In the genomic region with DNA sequence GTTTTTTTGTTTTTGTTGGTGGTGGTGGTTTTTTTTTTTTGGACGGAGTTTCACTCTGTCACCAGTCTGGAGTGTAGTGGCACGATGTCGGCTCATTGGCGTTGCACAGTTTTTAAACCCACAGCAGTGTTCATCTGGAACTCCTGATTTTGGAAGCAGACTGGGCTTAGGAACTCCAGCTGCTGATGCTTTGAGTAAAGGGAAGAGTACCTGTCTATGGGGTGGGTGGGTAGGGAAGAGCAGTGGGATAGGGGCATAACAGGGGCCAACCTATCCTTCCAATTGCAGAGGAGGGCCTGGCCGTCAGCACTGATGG, we compare ENCODE assay signal across 8 cellular contexts. TPM values are rescaled to one million over a fixed set of nuclear protein-coding genes. Genes with fewer than 3 reads are reported as not detected.
DNase-seq lines count a peak whose midpoint lies in the region; ATAC-seq, FAIRE-seq and TF ChIP-seq lines count a peak whose summit lies in the region.

No MANE protein-coding gene starts in this region.

- no peak overlapping the region for H2AK5ac ChIP-seq in mesendoderm (ENCODE audit: low read length)

- peaks cover 0 to 25% (median 0%) of the 10 kb centered on the region in 5 donors for H3K36me3 Mint-ChIP-seq in naive thymus-derived CD4-positive, alpha-beta T cell

- peak overlapping the region; percentile 97 for H3K27ac ChIP-seq in A673 (ENCODE audit: low read depth, low read length, poor library complexity, severe bottlenecking)
- H3K27ac ChIP-seq in HCT116 (ENCODE audit: low read depth, low read length): no peak overlapping the region
- no peak overlapping the region for H3K27ac ChIP-seq in GM12878 (ENCODE audit: control insufficient read depth, insufficient read depth)
- peak overlapping the region; percentile 83 for H3K27ac ChIP-seq in naive thymus-derived CD4-positive, alpha-beta T cell (ENCODE audit: low read depth, low read length)
- H3K27ac ChIP-seq in mesendoderm (ENCODE audit: low read depth, low read length): no peak overlapping the region
- H3K27ac ChIP-seq in thyroid gland: no peak overlapping the region

- no peak for FAIRE-seq in GM12878 (lab: Jason Lieb, UNC)

- H2BK120ac ChIP-seq in mesendoderm (ENCODE audit: low read depth, low read length): no peak overlapping the region

- H3K4me3 ChIP-seq in A673 (ENCODE audit: low read depth, low read length, poor library complexity, severe bottlenecking) (peak overlapping the region; percentile 100), HCT116 (replicated peaks in 1 of 2; ENCODE audit: low read depth in 1 of 2, low read length in 2 of 2) (no peak overlapping the region), GM12878 (peak overlapping the region; percentile 91), mesendoderm (ENCODE audit: low read length) (no peak overlapping the region), thyroid gland (replicated peaks in 1 of 3) (peak overlapping the region in 1 of 3 donors; percentile 5)
- peak overlapping the region; percentile 91 for H3K4me3 ChIP-seq in naive thymus-derived CD4-positive, alpha-beta T cell (ENCODE audit: low read length)

- no peak overlapping the region for H3K56ac ChIP-seq in mesendoderm (ENCODE audit: low read length)

- no peak for TF ChIP-seq RAD21 in HCT116 (IDR thresholded peaks at IDR 0.05; ENCODE audit: low read depth)
- TF ChIP-seq RAD21 in GM12878 (IDR thresholded peaks at IDR 0.05; ENCODE audit: insufficient read depth, low read depth, low read length): no peak

- no peak for TF ChIP-seq CTCF in A673 (conservative IDR thresholded peaks at IDR 0.05; ENCODE audit: low read depth, low read length)
- TF ChIP-seq CTCF in HCT116 (IDR thresholded peaks at IDR 0.05 in 2 of 3, conservative IDR thresholded peaks at IDR 0.05 in 1 of 3; ENCODE audit: borderline replicate concordance in 1 of 3, insufficient read depth in 1 of 3, low read depth in 2 of 3, low read length in 2 of 3): no peak
- TF ChIP-seq CTCF in GM12878 (IDR thresholded peaks at IDR 0.05 in 2 of 3, conservative IDR thresholded peaks at IDR 0.05 in 1 of 3; ENCODE audit: control insufficient read depth in 2 of 3, extremely low read depth in 1 of 3, insufficient read depth in 1 of 3, low read depth in 3 of 3, low read length in 3 of 3): no peak
- no peak for TF ChIP-seq CTCF in thyroid gland (IDR thresholded peaks at IDR 0.05)

- DNase-seq in A673 (ENCODE audit: low spot score) (no peak), HCT116 (ENCODE audit: low read depth, low spot score) (no peak), GM12878 (ENCODE audit: low read depth, low spot score) (no peak), NCI-H82 (lab: John Stamatoyannopoulos, UW) (no peak), mesendoderm (no peak), thyroid gland (no peak)
- DNase-seq in naive thymus-derived CD4-positive, alpha-beta T cell: peak in 2 of 9 donors; percentile 19 to 33

- SMC1A ChIA-PET in GM12878 (lab: Charles Lee; ENCODE audit: uncharacterized antibody, unreplicated experiment): no interaction called here

- H3K9me2 ChIP-seq in HCT116 (ENCODE audit: insufficient read depth): no peaks in the 10 kb centered on the region

- in situ Hi-C loops in GM12878 (cut with MboI): no loop called here

- H3K27me3 ChIP-seq in A673 (replicated peaks; ENCODE audit: insufficient read depth, low read depth, low read length, poor library complexity) (no peaks in the 10 kb centered on the region), HCT116 (ENCODE audit: insufficient read depth, low read length) (no peaks in the 10 kb centered on the region), GM12878 (replicated peaks in 1 of 2; ENCODE audit: control insufficient read depth in 2 of 2, insufficient read depth in 2 of 2, low read length in 1 of 2) (no peaks in the 10 kb centered on the region), mesendoderm (ENCODE audit: insufficient read depth, low read length, poor library complexity) (no peaks in the 10 kb centered on the region), thyroid gland (no peaks in the 10 kb centered on the region)
- no peaks in the 10 kb centered on the region for H3K27me3 ChIP-seq in naive thymus-derived CD4-positive, alpha-beta T cell (ENCODE audit: control insufficient read depth in 2 of 2, insufficient read depth in 2 of 2, low read length in 2 of 2)

- H3K4me1 ChIP-seq in A673 (ENCODE audit: insufficient read depth, low read length, poor library complexity, severe bottlenecking) (peaks cover 47% of the 10 kb centered on the region), HCT116 (ENCODE audit: control insufficient read depth in 1 of 2, insufficient read depth in 2 of 2, low read length in 2 of 2) (peaks cover 0 to 39% of the 10 kb centered on the region in 2 experiments; a peak in 2 of 4 replicates), GM12878 (ENCODE audit: control insufficient read depth, insufficient read depth, low read length) (peaks cover 14% of the 10 kb centered on the region), mesendoderm (ENCODE audit: control insufficient read depth, low read depth, low read length) (peaks cover 2% of the 10 kb centered on the region), thyroid gland (peaks cover 14 to 46% of the 10 kb centered on the region in 2 donors)
- H3K4me1 ChIP-seq in naive thymus-derived CD4-positive, alpha-beta T cell (ENCODE audit: control insufficient read depth in 2 of 2, insufficient read depth in 2 of 2, low read length in 2 of 2): peaks cover 52 to 53% of the 10 kb centered on the region in 2 donors

- POLR2A ChIA-PET in A673 (lab: Charles Lee; ENCODE audit: low non-redundant PET) (no interaction called here), HCT116 (lab: Charles Lee) (no interaction called here), GM12878 (lab: Charles Lee) (no interaction called here)
- POLR2A ChIA-PET in naive thymus-derived CD4-positive, alpha-beta T cell (lab: Charles Lee): no interaction called here

- H2AFZ ChIP-seq in HCT116 (ENCODE audit: low read depth, low read length, poor library complexity, severe bottlenecking) (no peak overlapping the region), GM12878 (ENCODE audit: control insufficient read depth, low read depth, low read length) (no peak overlapping the region)

- H3K18ac ChIP-seq in mesendoderm (ENCODE audit: low read length): no peak overlapping the region

- intact Hi-C loops in A673 (cut with micrococcal nuclease; ENCODE audit: unreplicated experiment) (loop anchor here (2.0 to 5.0 kb wide), 2 partner anchors 14 to 41 kb away; no protein-coding TSS in a partner anchor), HCT116 (cut with micrococcal nuclease) (no loop called here), GM12878 (cut with micrococcal nuclease; ENCODE audit: unreplicated experiment) (loop anchor here (10.0 kb wide), 3 partner anchors 168 to 1238 kb away; partner anchors contain the start of gene ASMTL), thyroid gland (cut with DNase I) (no loop called here)
- intact Hi-C loops in naive thymus-derived CD4-positive, alpha-beta T cell (cut with micrococcal nuclease): loop anchor here (5.0 to 10.0 kb wide), 4 partner anchors 34 to 1156 kb away; partner anchors contain the start of genes P2RY8 (in 1 of the 2) and PRKX (in 1 of the 2)

- H3K23ac ChIP-seq in mesendoderm (ENCODE audit: low read length): no peak overlapping the region

- H3K9me3 Mint-ChIP-seq in naive thymus-derived CD4-positive, alpha-beta T cell: peaks cover 0 to 5% (median 0%) of the 10 kb centered on the region in 11 donors

- TF ChIP-seq EP300 in GM12878 (IDR thresholded peaks at IDR 0.05; ENCODE audit: borderline replicate concordance in 1 of 2, control insufficient read depth in 1 of 2, low read depth in 2 of 2, low read length in 2 of 2): no peak

- H3K9me3 ChIP-seq in A673 (ENCODE audit: low read depth, low read length, poor library complexity, severe bottlenecking) (no peaks in the 10 kb centered on the region), HCT116 (ENCODE audit: control insufficient read depth in 1 of 2, insufficient read depth in 1 of 2, low read depth in 1 of 2, low read length in 2 of 2) (no peaks in the 10 kb centered on the region), GM12878 (replicated peaks; ENCODE audit: control insufficient read depth, insufficient read depth, low read length) (no peaks in the 10 kb centered on the region), thyroid gland (no peaks in the 10 kb centered on the region)
- H3K9me3 ChIP-seq in naive thymus-derived CD4-positive, alpha-beta T cell (ENCODE audit: control insufficient read depth in 2 of 3, low read length in 3 of 3): no peaks in the 10 kb centered on the region

- TF ChIP-seq POLR2A in HCT116 (IDR thresholded peaks at IDR 0.05; ENCODE audit: borderline replicate concordance, extremely low read depth, insufficient read depth, insufficient read length) (no peak), GM12878 (IDR thresholded peaks at IDR 0.05; ENCODE audit: low read depth, low read length) (no peak), thyroid gland (IDR thresholded peaks at IDR 0.05) (no peak)

- H2BK5ac ChIP-seq in mesendoderm (ENCODE audit: low read length): no peak overlapping the region

- H3K36me3 ChIP-seq in A673 (ENCODE audit: insufficient read depth, low read length, poor library complexity, severe bottlenecking) (peaks cover 49% of the 10 kb centered on the region), HCT116 (ENCODE audit: control insufficient read depth in 1 of 2, insufficient read depth in 2 of 2, low read length in 2 of 2) (no peaks in the 10 kb centered on the region), GM12878 (ENCODE audit: control insufficient read depth in 2 of 2, insufficient read depth in 2 of 2, low read length in 1 of 2) (no peaks in the 10 kb centered on the region), mesendoderm (ENCODE audit: control insufficient read depth, insufficient read depth, low read length) (no peaks in the 10 kb centered on the region), thyroid gland (no peaks in the 10 kb centered on the region)
- H3K36me3 ChIP-seq in naive thymus-derived CD4-positive, alpha-beta T cell (ENCODE audit: control insufficient read depth in 2 of 3, insufficient read depth in 3 of 3, low read length in 3 of 3): peaks cover 0 to 6% (median 0%) of the 10 kb centered on the region in 3 experiments

- H3K27me3 Mint-ChIP-seq in naive thymus-derived CD4-positive, alpha-beta T cell: peaks cover 0 to 6% (median 0%) of the 10 kb centered on the region in 5 donors

- no peaks in the 10 kb centered on the region for H4K20me1 ChIP-seq in HCT116 (ENCODE audit: insufficient read depth)
- H4K20me1 ChIP-seq in GM12878 (ENCODE audit: control insufficient read depth, insufficient read depth): no peaks in the 10 kb centered on the region

- CTCF ChIA-PET in A673 (lab: Charles Lee): no interaction called here
- CTCF ChIA-PET in HCT116 (lab: Charles Lee): no interaction called here
- CTCF ChIA-PET in GM12878 (lab: Yijun Ruan, JAX): no interaction called here
- CTCF ChIA-PET in naive thymus-derived CD4-positive, alpha-beta T cell (lab: Charles Lee): no interaction called here

- RAD21 ChIA-PET in HCT116 (lab: Charles Lee; ENCODE audit: low non-redundant PET in 1 of 2, low total read pairs in 2 of 2, uncharacterized antibody in 2 of 2, unreplicated experiment in 2 of 2): no interaction called here
- RAD21 ChIA-PET in GM12878 (lab: Charles Lee; ENCODE audit: unreplicated experiment): no interaction called here

- H4K5ac ChIP-seq in mesendoderm (ENCODE audit: low read length): no peak overlapping the region

- H3K9ac ChIP-seq in HCT116 (ENCODE audit: low read length) (no peak overlapping the region), GM12878 (ENCODE audit: control insufficient read depth, insufficient read depth, low read length) (peak overlapping the region; percentile 87), mesendoderm (ENCODE audit: low read length) (no peak overlapping the region)

- BruUV-seq in A673 (replicated peaks; lab: Mats Ljungman, UMichigan): no TSS peak
- no TSS peak for BruUV-seq in HCT116 (replicated peaks; lab: Mats Ljungman, UMichigan)
- BruUV-seq in GM12878 (replicated peaks; lab: Mats Ljungman, UMichigan): no TSS peak

- ATAC-seq in HCT116 (no peak), GM12878 (no peak), HG03432 (IDR thresholded peaks at IDR 0.05; ENCODE audit: unreplicated experiment) (no peak)
- no peak for ATAC-seq in naive thymus-derived CD4-positive, alpha-beta T cell

- WGBS in GM12878 (ENCODE audit: insufficient coverage, insufficient replicate concordance, low lambda C conversion rate, missing lambda C conversion rate): 5% methylated on average over 5 of the region's 5 CpGs
- WGBS in mesendoderm (ENCODE audit: extremely low coverage, insufficient coverage, low lambda C conversion rate): no CpG with 5 or more reads among the region's 5 CpGs
- 16 to 35% methylated on average over 5 of the region's 5 CpGs for WGBS in thyroid gland, 2 donors

- peaks cover 16% of the 10 kb centered on the region for H3K79me1 ChIP-seq in mesendoderm (ENCODE audit: low read length)

- no peak overlapping the region for H3K4ac ChIP-seq in mesendoderm (ENCODE audit: low read depth, low read length)

- H4K8ac ChIP-seq in mesendoderm (ENCODE audit: low read depth, low read length): no peak overlapping the region

- peaks cover 57 to 62% (median 60%) of the 10 kb centered on the region in 7 donors for H3K4me1 Mint-ChIP-seq in naive thymus-derived CD4-positive, alpha-beta T cell

- H3K27ac Mint-ChIP-seq in naive thymus-derived CD4-positive, alpha-beta T cell: peak overlapping the region; percentile 80 to 95 (median 91)

- H3K79me2 ChIP-seq in HCT116 (ENCODE audit: insufficient read depth, low read length) (peaks cover 43% of the 10 kb centered on the region), GM12878 (ENCODE audit: control insufficient read depth, insufficient read depth, low read length) (peaks cover 23% of the 10 kb centered on the region), mesendoderm (ENCODE audit: control insufficient read depth, insufficient read depth, low read length) (peaks cover 1% of the 10 kb centered on the region)

- H3K4me2 ChIP-seq in HCT116 (ENCODE audit: low read length): peak overlapping the region; percentile 89; the same call in 1 of the 2 replicates
- no peak overlapping the region; the same call in 1 of the 2 replicates for H3K4me2 ChIP-seq in GM12878 (ENCODE audit: control insufficient read depth, insufficient read depth)
- no peak overlapping the region for H3K4me2 ChIP-seq in mesendoderm (ENCODE audit: low read length)

- H3K4me3 Mint-ChIP-seq in naive thymus-derived CD4-positive, alpha-beta T cell: peak overlapping the region; percentile 87 to 98 (median 95)

- H2BK15ac ChIP-seq in mesendoderm (replicated peaks; ENCODE audit: low read depth): no peak overlapping the region

RNA-seq across cellular contexts. Expression of gene CD99, which starts 2.0 kb away (rescaled TPM):
- total RNA-seq in A673 (2021) (1,443 and 1,572 TPM in 2 replicates), HCT116 (2021; ENCODE audit: unreplicated experiment) (59.6 TPM), GM12878 (2014; rRNA removed) (157 and 163 TPM in 2 replicates), GM12878 (2014; rRNA removed; fragmentation: Illumina TruSeq; extraction: Trizol) (128 and 134 TPM in 2 replicates), GM12878 (2021) (174 and 181 TPM in 2 replicates), thyroid gland (100 to 1,000 TPM; 167 to 213 (median 179) TPM)
- 88.4 and 90.1 TPM in 2 replicates for polyA plus RNA-seq in HCT116 (2012)
- 84.7 and 89.7 TPM in 2 replicates for total RNA-seq in GM12878 (2013; cell fraction: nucleolus; rRNA removed)
- polyA plus RNA-seq in GM12878 (2011; ENCODE audit: low read depth): 27.6 TPM
- polyA plus RNA-seq in GM12878 (2011; rRNA removed) (31.4 and 43.4 TPM in 2 replicates), GM12878 (2014; fragmentation: Illumina TruSeq; extraction: Trizol) (148 and 154 TPM in 2 replicates), GM12878 (2014; fragmentation: Nextera tagmentation; extraction: Ambion mirVana) (10 to 100 TPM; 24.8 to 52.1 TPM), GM12878 (2014; rRNA removed) (227 and 242 TPM in 2 replicates), GM12878 (2016; fragmentation: Nextera tagmentation; extraction: Ambion mirVana) (100 to 1,000 TPM; 169 to 193 TPM)
- polyA plus RNA-seq in GM12878 (2011; cell fraction: cytosol; rRNA removed): 73.8 and 89.2 TPM in 2 replicates
- 52.7 and 65.2 TPM in 2 replicates for polyA plus RNA-seq in GM12878 (2011; cell fraction: nucleus; rRNA removed)
- 83.9 and 108 TPM in 2 replicates for polyA plus RNA-seq in GM12878 (2012)
- polyA minus RNA-seq in GM12878 (2011; rRNA and poly(A)+ RNA removed): 21.3 and 37.8 TPM in 2 replicates
- polyA minus RNA-seq in GM12878 (2011; cell fraction: cytosol; rRNA and poly(A)+ RNA removed): 32.6 and 35.1 TPM in 2 replicates
- polyA minus RNA-seq in GM12878 (2011; cell fraction: nucleus; rRNA and poly(A)+ RNA removed): 8.7 and 16.3 TPM in 2 replicates
- total RNA-seq in naive thymus-derived CD4-positive, alpha-beta T cell: 100 to 1,000 TPM; 112 to 293 (median 181) TPM
- polyA plus RNA-seq in naive thymus-derived CD4-positive, alpha-beta T cell: 100 to 1,000 TPM; 151 to 153 TPM
- polyA plus RNA-seq in mesendoderm (2013, experiment 1 of 2): 40.9 TPM
- polyA plus RNA-seq in mesendoderm (2013, experiment 2 of 2): 40.4 TPM

RNA-seq across cellular contexts. Expression of gene XG, which starts 58.8 kb away (rescaled TPM):
- 7.5 and 7.7 TPM in 2 replicates for total RNA-seq in A673 (2021)
- total RNA-seq in HCT116 (2021; ENCODE audit: unreplicated experiment): not detected
- polyA plus RNA-seq in HCT116 (2012): not detected in 2 replicates
- not detected in 2 replicates for total RNA-seq in GM12878 (2013; cell fraction: nucleolus; rRNA removed)
- not detected in 2 replicates for total RNA-seq in GM12878 (2014; rRNA removed)
- total RNA-seq in GM12878 (2014; rRNA removed; fragmentation: Illumina TruSeq; extraction: Trizol): not detected in 2 replicates
- total RNA-seq in GM12878 (2021): not detected in 2 replicates
- not detected for polyA plus RNA-seq in GM12878 (2011; ENCODE audit: low read depth)
- not detected in 2 replicates for polyA plus RNA-seq in GM12878 (2011; rRNA removed)
- polyA plus RNA-seq in GM12878 (2011; cell fraction: cytosol; rRNA removed): not detected in 2 replicates
- polyA plus RNA-seq in GM12878 (2011; cell fraction: nucleus; rRNA removed): not detected in 2 replicates
- polyA plus RNA-seq in GM12878 (2012): not detected in 2 replicates
- not detected in 2 replicates for polyA plus RNA-seq in GM12878 (2014; fragmentation: Illumina TruSeq; extraction: Trizol)
- not detected for polyA plus RNA-seq in GM12878 (2014; fragmentation: Nextera tagmentation; extraction: Ambion mirVana)
- not detected in 2 replicates for polyA plus RNA-seq in GM12878 (2014; rRNA removed)
- not detected for polyA plus RNA-seq in GM12878 (2016; fragmentation: Nextera tagmentation; extraction: Ambion mirVana)
- polyA minus RNA-seq in GM12878 (2011; rRNA and poly(A)+ RNA removed): not detected in 2 replicates
- not detected in 2 replicates for polyA minus RNA-seq in GM12878 (2011; cell fraction: cytosol; rRNA and poly(A)+ RNA removed)
- not detected in 2 replicates for polyA minus RNA-seq in GM12878 (2011; cell fraction: nucleus; rRNA and poly(A)+ RNA removed)
- total RNA-seq in naive thymus-derived CD4-positive, alpha-beta T cell: under 1 TPM in 2 of 5 experiments, not detected in 3; 0.22 to 0.71 TPM
- polyA plus RNA-seq in naive thymus-derived CD4-positive, alpha-beta T cell: not detected
- 0.27 TPM for polyA plus RNA-seq in mesendoderm (2013, experiment 1 of 2)
- 0.17 TPM for polyA plus RNA-seq in mesendoderm (2013, experiment 2 of 2)
- total RNA-seq in thyroid gland: 1 to 10 TPM in 2 of 4 donors, under 1 TPM in 2; 0.68 to 4.7 (median 2.4) TPM

Comparison
In these comparisons a context has a peak if more than half of its experiments do, and no peak if none do; other contexts are left out.
1. H3K27ac ChIP-seq: peak in A673 (single experiment) and naive thymus-derived CD4-positive, alpha-beta T cell (single experiment); none in HCT116 (single experiment), GM12878 (single experiment), mesendoderm (single experiment) and thyroid gland (0 of 3).
2. H3K4me3 ChIP-seq: peak in A673 (single experiment), GM12878 (single experiment) and naive thymus-derived CD4-positive, alpha-beta T cell (single experiment); none in HCT116 (0 of 2) and mesendoderm (single experiment).
3. intact Hi-C loops: an anchor here in A673 (2.0 to 5.0 kb wide), GM12878 (10.0 kb wide) and naive thymus-derived CD4-positive, alpha-beta T cell (5.0 to 10.0 kb wide); none called in HCT116 and thyroid gland.